9 cellular contexts compared by ENCODE assay signal in the genomic region with DNA sequence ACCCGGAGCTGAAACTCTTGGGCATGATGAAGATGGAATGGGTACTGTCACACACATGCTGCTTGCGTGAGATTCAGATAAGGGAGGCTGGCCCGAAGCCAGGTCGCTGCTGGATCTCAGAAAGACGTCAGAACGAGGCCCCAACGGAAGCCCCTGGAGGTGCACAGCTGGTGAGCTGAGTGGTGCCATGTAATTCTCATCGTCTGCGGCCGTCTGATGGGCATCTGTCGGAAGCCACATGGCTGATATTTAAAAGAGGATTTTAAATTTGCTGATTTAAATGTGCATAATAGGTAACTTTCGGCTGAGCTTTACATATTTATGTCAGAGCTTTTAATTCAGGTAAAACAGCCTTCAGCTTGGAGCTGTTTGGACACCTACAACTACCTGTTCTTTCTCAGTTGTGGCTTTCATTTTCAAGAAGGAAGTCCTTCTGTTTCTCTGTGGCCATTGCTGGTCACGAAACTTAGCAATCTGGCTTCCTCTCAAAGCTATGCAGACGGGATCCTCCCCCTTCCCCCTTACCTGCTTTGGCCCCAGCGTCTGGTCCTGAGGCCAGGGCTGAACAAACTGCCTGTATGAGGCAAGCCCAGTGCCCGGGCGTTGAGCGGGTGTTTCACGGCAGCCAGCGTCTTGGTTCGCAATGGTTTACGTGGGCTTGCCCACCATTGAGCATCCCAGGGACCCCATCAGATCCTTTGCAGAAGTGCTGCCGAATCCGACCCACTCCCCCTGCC. TPM values are rescaled to one million over a fixed set of nuclear protein-coding genes. Genes with fewer than 3 reads are reported as not detected.
DNase-seq lines count a peak whose midpoint lies in the region; ATAC-seq and TF ChIP-seq lines count a peak whose summit lies in the region.
"Had no signal": no experiment of that assay in that cellular context is flagged by ENCODE, and none has a peak within 500 bp of the region (broad histone marks: within the 10 kb centered on the region; RNA-seq: fewer than 3 reads in every experiment).

No MANE protein-coding gene starts in this region.

- H3K36me3 ChIP-seq in CD4-positive, alpha-beta memory T cell (ENCODE audit: insufficient read depth, low read length): no peaks in the 10 kb centered on the region
- no peaks in the 10 kb centered on the region for H3K36me3 ChIP-seq in duodenal mucosa (ENCODE audit: control insufficient read depth in 1 of 2, insufficient read depth in 2 of 2, low read length in 2 of 2)

- peak overlapping the region; percentile 3 to 62 for H3K9ac ChIP-seq in duodenal mucosa (ENCODE audit: low read depth in 1 of 2, low read length in 2 of 2)

- H3K4me3 ChIP-seq in CD4-positive, alpha-beta memory T cell (ENCODE audit: low read length in 2 of 2): peak overlapping the region; percentile 56 to 95
- H3K4me3 ChIP-seq in duodenal mucosa (ENCODE audit: low read depth in 1 of 2, low read length in 2 of 2): peak overlapping the region in 1 of 2 donors; percentile 15

- H3K9me3 Mint-ChIP-seq in CD4-positive, alpha-beta memory T cell: no peaks in the 10 kb centered on the region
- no peaks in the 10 kb centered on the region for H3K9me3 Mint-ChIP-seq in activated CD4-positive, alpha-beta T cell treated with anti-CD3 and anti-CD28 coated beads, Interleukin-2, amount 10 ng/mL, durations not matched to agents 24 days and 14 days
- H3K9me3 Mint-ChIP-seq in osteocyte (ENCODE audit: unreplicated experiment) (no peaks in the 10 kb centered on the region), type B pancreatic cell (no peaks in the 10 kb centered on the region)

- CTCF ChIA-PET in CD4-positive, alpha-beta memory T cell (lab: Charles Lee; ENCODE audit: partially characterized antibody): interaction anchor here (0.8 to 1.8 kb wide), 6 partner anchors 8 to 157 kb away, joined by 3 to 6 read pairs (median 5); no protein-coding TSS in a partner anchor

- POLR2A ChIA-PET in CD4-positive, alpha-beta memory T cell (lab: Charles Lee; ENCODE audit: partially characterized antibody): interaction anchor here (0.6 to 3.6 kb wide), 12 partner anchors 9 to 618 kb away, joined by 3 to 68 read pairs (median 6); a partner anchor contains a TSS

- H3K27me3 Mint-ChIP-seq in CD4-positive, alpha-beta memory T cell: no peaks in the 10 kb centered on the region
- H3K27me3 Mint-ChIP-seq in activated CD4-positive, alpha-beta T cell treated with anti-CD3 and anti-CD28 coated beads, Interleukin-2, amount 10 ng/mL, durations not matched to agents 24 days and 14 days: no peaks in the 10 kb centered on the region
- H3K27me3 Mint-ChIP-seq in osteocyte (ENCODE audit: unreplicated experiment) (no peaks in the 10 kb centered on the region), type B pancreatic cell (peaks cover 5% of the 10 kb centered on the region)

- H3K27ac ChIP-seq in CD4-positive, alpha-beta memory T cell (ENCODE audit: low read depth, low read length): peak overlapping the region; percentile 71
- peak overlapping the region; percentile 89 for H3K27ac ChIP-seq in duodenal mucosa (ENCODE audit: low read depth, low read length)

- no peaks in the 10 kb centered on the region for H3K27me3 ChIP-seq in CD4-positive, alpha-beta memory T cell (ENCODE audit: insufficient read depth, low read length)
- no peaks in the 10 kb centered on the region for H3K27me3 ChIP-seq in duodenal mucosa (ENCODE audit: control insufficient read depth in 1 of 2, insufficient read depth in 2 of 2, low read length in 2 of 2)

- H3K36me3 Mint-ChIP-seq in CD4-positive, alpha-beta memory T cell: peaks cover 0 to 6% of the 10 kb centered on the region in 2 donors
- H3K36me3 Mint-ChIP-seq in activated CD4-positive, alpha-beta T cell treated with anti-CD3 and anti-CD28 coated beads, Interleukin-2, amount 10 ng/mL, durations not matched to agents 24 days and 14 days (ENCODE audit: low read depth): peaks cover 27% of the 10 kb centered on the region
- no peaks in the 10 kb centered on the region for H3K36me3 Mint-ChIP-seq in osteocyte (ENCODE audit: unreplicated experiment)
- H3K36me3 Mint-ChIP-seq in type B pancreatic cell: no peaks in the 10 kb centered on the region

- H3K4me3 Mint-ChIP-seq in CD4-positive, alpha-beta memory T cell: peak overlapping the region; percentile 79 to 93 (median 88)
- peak overlapping the region; percentile 82 for H3K4me3 Mint-ChIP-seq in activated CD4-positive, alpha-beta T cell treated with anti-CD3 and anti-CD28 coated beads, Interleukin-2, amount 10 ng/mL, durations not matched to agents 24 days and 14 days
- no peak overlapping the region for H3K4me3 Mint-ChIP-seq in osteocyte (ENCODE audit: unreplicated experiment)
- peak overlapping the region; percentile 36 for H3K4me3 Mint-ChIP-seq in type B pancreatic cell

- ATAC-seq in GM21528 (IDR thresholded peaks at IDR 0.05; ENCODE audit: low FRiP score, unreplicated experiment): peak; percentile 59

- peaks cover 38% of the 10 kb centered on the region for H3K4me1 ChIP-seq in CD4-positive, alpha-beta memory T cell (ENCODE audit: insufficient read depth, low read length)
- peaks cover 51 to 64% of the 10 kb centered on the region in 2 donors for H3K4me1 ChIP-seq in duodenal mucosa (ENCODE audit: control insufficient read depth in 1 of 2, insufficient read depth in 2 of 2, low read length in 2 of 2)

- H3K27ac Mint-ChIP-seq in CD4-positive, alpha-beta memory T cell: peak overlapping the region; percentile 94 to 98 (median 98)
- H3K27ac Mint-ChIP-seq in activated CD4-positive, alpha-beta T cell treated with anti-CD3 and anti-CD28 coated beads, Interleukin-2, amount 10 ng/mL, durations not matched to agents 24 days and 14 days: peak overlapping the region; percentile 92
- H3K27ac Mint-ChIP-seq in osteocyte (ENCODE audit: unreplicated experiment) (peak overlapping the region; percentile 47), type B pancreatic cell (peak overlapping the region; percentile 94)

- H3K9me3 ChIP-seq in CD4-positive, alpha-beta memory T cell (ENCODE audit: control insufficient read depth in 1 of 2, low read length in 2 of 2): no peaks in the 10 kb centered on the region
- no peaks in the 10 kb centered on the region for H3K9me3 ChIP-seq in duodenal mucosa (ENCODE audit: control insufficient read depth in 1 of 2, low read length in 2 of 2)

- peak; percentile 84 to 97 (median 87) for DNase-seq in CD4-positive, alpha-beta memory T cell
- DNase-seq in Kasumi-1 (lab: John Stamatoyannopoulos, UW): peak; percentile 36 to 52
- peak; percentile 90 for DNase-seq in activated CD4-positive, alpha-beta T cell treated with anti-CD3 and anti-CD28 coated beads, Interleukin-2, amount 10 ng/mL, durations not matched to agents 24 days and 14 days
- DNase-seq in osteocyte (ENCODE audit: extremely low spot score, unreplicated experiment): no peak
- DNase-seq in type B pancreatic cell (ENCODE audit: extremely low spot score, unreplicated experiment): no peak
- DNase-seq in NCI-H774 (lab: John Stamatoyannopoulos, UW): no peak

- TF ChIP-seq CTCF in osteocyte (IDR thresholded peaks at IDR 0.05): no peak
- no peak for TF ChIP-seq CTCF in type B pancreatic cell (conservative IDR thresholded peaks at IDR 0.05)

- intact Hi-C loops in CD4-positive, alpha-beta memory T cell (cut with micrococcal nuclease): loop anchor here (1.0 to 2.0 kb wide), 2 partner anchors 9 to 143 kb away; a partner anchor contains a TSS
- intact Hi-C loops in activated CD4-positive, alpha-beta T cell treated with anti-CD3 and anti-CD28 coated beads, Interleukin-2, amount 10 ng/mL, durations not matched to agents 24 days and 14 days (cut with micrococcal nuclease): loop anchor here (1.0 to 5.0 kb wide), 3 partner anchors 8 to 141 kb away; no protein-coding TSS in a partner anchor

- peaks cover 15 to 37% (median 26%) of the 10 kb centered on the region in 4 donors for H3K4me1 Mint-ChIP-seq in CD4-positive, alpha-beta memory T cell
- H3K4me1 Mint-ChIP-seq in activated CD4-positive, alpha-beta T cell treated with anti-CD3 and anti-CD28 coated beads, Interleukin-2, amount 10 ng/mL, durations not matched to agents 24 days and 14 days: peaks cover 51% of the 10 kb centered on the region
- H3K4me1 Mint-ChIP-seq in osteocyte (ENCODE audit: unreplicated experiment) (peaks cover 24% of the 10 kb centered on the region), type B pancreatic cell (ENCODE audit: unreplicated experiment) (peaks cover 29% of the 10 kb centered on the region)

RNA-seq across cellular contexts. Expression of a gene that starts 9.2 kb away (rescaled TPM):
- under 1 TPM; 0.97 to 0.99 TPM for total RNA-seq in CD4-positive, alpha-beta memory T cell
- under 1 TPM in 1 of 2 donors, not detected in 1; 0.49 TPM for polyA plus RNA-seq in CD4-positive, alpha-beta memory T cell
- 57.8 and 67.3 TPM in 2 replicates for total RNA-seq in activated CD4-positive, alpha-beta T cell treated with anti-CD3 and anti-CD28 coated beads, Interleukin-2, amount 10 ng/mL, durations not matched to agents 24 days and 14 days
- total RNA-seq in osteocyte: 1.2 and 1.5 TPM in 2 replicates
- total RNA-seq in type B pancreatic cell (ENCODE audit: low replicate concordance): 2.6 and 5.3 TPM in 2 replicates

RNA-seq across cellular contexts. Expression of a gene that starts 57.2 kb away (rescaled TPM):
- total RNA-seq in CD4-positive, alpha-beta memory T cell: under 1 TPM; 0.30 to 0.38 TPM
- not detected for polyA plus RNA-seq in CD4-positive, alpha-beta memory T cell
- not detected in 2 replicates for total RNA-seq in activated CD4-positive, alpha-beta T cell treated with anti-CD3 and anti-CD28 coated beads, Interleukin-2, amount 10 ng/mL, durations not matched to agents 24 days and 14 days
- total RNA-seq in osteocyte: 0.11 and 0.16 TPM in 2 replicates
- 0.24 TPM in 1 of 2 replicates, not detected in the other for total RNA-seq in type B pancreatic cell (ENCODE audit: low replicate concordance)
- total RNA-seq: myocyte had no signal

Comparison
In these comparisons a context has a peak if more than half of its experiments do, and no peak if none do; other contexts are left out.
1. DNase-seq: peak in CD4-positive, alpha-beta memory T cell (5 of 5), Kasumi-1 (2 of 2) and activated CD4-positive, alpha-beta T cell treated with anti-CD3 and anti-CD28 coated beads, Interleukin-2, amount 10 ng/mL, durations not matched to agents 24 days and 14 days (single experiment); none in osteocyte (single experiment), type B pancreatic cell (single experiment) and NCI-H774 (single experiment).
2. H3K27ac Mint-ChIP-seq: peak in every context shown above with its lines; median percentile 98 in CD4-positive, alpha-beta memory T cell; 94 in type B pancreatic cell; 92 in activated CD4-positive, alpha-beta T cell treated with anti-CD3 and anti-CD28 coated beads, Interleukin-2, amount 10 ng/mL, durations not matched to agents 24 days and 14 days; 47 in osteocyte.